20 cellular contexts compared by ENCODE assay signal in the genomic region with DNA sequence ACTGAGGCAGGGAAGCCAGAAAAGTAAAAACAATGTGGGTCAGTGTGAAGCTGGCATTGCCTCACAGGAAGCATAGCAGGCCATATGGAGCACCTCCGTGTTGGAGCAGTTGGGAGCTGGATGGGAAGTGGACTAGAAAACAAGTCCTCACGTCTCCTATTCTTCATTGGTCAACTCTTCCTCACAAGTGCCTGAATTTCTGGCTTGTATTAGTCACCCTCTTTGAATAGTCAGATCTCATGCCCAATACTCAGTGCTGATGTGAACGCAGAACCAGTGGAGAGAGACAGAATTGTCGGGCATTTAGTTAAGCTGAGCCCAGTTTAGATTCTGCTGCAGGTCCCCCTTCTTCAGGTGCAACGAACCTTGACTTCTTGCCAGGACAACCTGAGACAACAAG. TPM values are rescaled to one million over a fixed set of nuclear protein-coding genes. Genes with fewer than 3 reads are reported as not detected.
"Had no signal": no experiment of that assay in that cellular context is flagged by ENCODE, and none has a peak within 500 bp of the region (broad histone marks: within the 10 kb centered on the region; RNA-seq: fewer than 3 reads in every experiment).

No MANE protein-coding gene starts in this region.

- H3K4me3 Mint-ChIP-seq: endodermal cell; memory B cell; natural killer cell; stimulated activated effector memory CD8-positive, alpha-beta T cell treated with anti-CD3 and anti-CD28 coated beads, Interleukin-12 subunit alpha, Interleukin-12 subunit beta, amount 100 ng/mL, for 72 hours had no signal

- H3K9me3 Mint-ChIP-seq: endodermal cell; memory B cell; natural killer cell; stimulated activated effector memory CD8-positive, alpha-beta T cell treated with anti-CD3 and anti-CD28 coated beads, Interleukin-12 subunit alpha, Interleukin-12 subunit beta, amount 100 ng/mL, for 72 hours had no signal

- ATAC-seq: esophagus mucosa; gastrocnemius medialis; left lobe of liver; natural killer cell; pancreas; stimulated activated effector memory CD8-positive, alpha-beta T cell treated with anti-CD3 and anti-CD28 coated beads, Interleukin-12 subunit alpha, Interleukin-12 subunit beta, amount 100 ng/mL, for 72 hours had no signal

- H3K27ac Mint-ChIP-seq: endodermal cell; memory B cell; natural killer cell; progenitor cell of endocrine pancreas; stimulated activated effector memory CD8-positive, alpha-beta T cell treated with anti-CD3 and anti-CD28 coated beads, Interleukin-12 subunit alpha, Interleukin-12 subunit beta, amount 100 ng/mL, for 72 hours had no signal

- H3K4me1 Mint-ChIP-seq: endodermal cell; memory B cell; natural killer cell; stimulated activated effector memory CD8-positive, alpha-beta T cell treated with anti-CD3 and anti-CD28 coated beads, Interleukin-12 subunit alpha, Interleukin-12 subunit beta, amount 100 ng/mL, for 72 hours had no signal

- DNase-seq: effector CD8-positive, alpha-beta T cell; endodermal cell; foreskin fibroblast; gastrocnemius medialis; head of caudate nucleus; natural killer cell; pancreas; sigmoid colon; stimulated activated CD4-positive, alpha-beta T cell treated with anti-CD3 and anti-CD28 coated beads, Interleukin-2, amount 100 ng/mL, for 24 hours; stimulated activated CD4-positive, alpha-beta T cell treated with anti-CD3 and anti-CD28 coated beads, Interleukin-4, amount 100 ng/mL, for 24 hours; stimulated activated naive CD4-positive, alpha-beta T cell treated with Interleukin-2 at 50 U/mL for 16 hours; stomach; thyroid gland; trophoblast cell had no signal

- H3K36me3 Mint-ChIP-seq: memory B cell; natural killer cell; stimulated activated effector memory CD8-positive, alpha-beta T cell treated with anti-CD3 and anti-CD28 coated beads, Interleukin-12 subunit alpha, Interleukin-12 subunit beta, amount 100 ng/mL, for 72 hours had no signal

RNA-seq across cellular contexts. Expression of gene RSPO3, which starts 22.3 kb away (rescaled TPM):
- total RNA-seq: mononuclear cell, natural killer cell had no signal
